21 cellular contexts compared by ENCODE assay signal in genomic region chr13:111898956-111899713, GRCh38.
"Had no signal": no experiment of that assay in that cellular context is flagged by ENCODE, and none has a peak within 500 bp of the region (broad histone marks: within the 10 kb centered on the region; RNA-seq: fewer than 3 reads in every experiment).

No MANE protein-coding gene starts in this region.

- H2AFZ ChIP-seq: parathyroid adenoma had no signal

- H3K4me3 Mint-ChIP-seq: activated naive CD4-positive, alpha-beta T cell treated with anti-CD3 and anti-CD28 coated beads for 36 hours; activated T-helper 17 cell treated with anti-CD3 and anti-CD28 coated beads, Interleukin-2, amount 50 U/mL, for 72 hours; natural killer cell treated with Interleukin-12 subunit alpha and Interleukin-12 subunit beta and Interleukin-15 and Interleukin-18, amount 100 ng/mL, for 72 hours; T-helper 17 cell had no signal

- H3K36me3 Mint-ChIP-seq: natural killer cell treated with Interleukin-12 subunit alpha and Interleukin-12 subunit beta and Interleukin-15 and Interleukin-18, amount 100 ng/mL, for 72 hours had no signal

- H3K36me3 ChIP-seq: neutrophil, thoracic aorta, upper lobe of right lung had no signal

- H3K9me3 ChIP-seq: neutrophil, thoracic aorta, upper lobe of right lung had no signal

- ATAC-seq: activated T-helper 17 cell treated with anti-CD3 and anti-CD28 coated beads, Interleukin-2, amount 50 U/mL, for 72 hours; natural killer cell treated with Interleukin-12 subunit alpha and Interleukin-12 subunit beta and Interleukin-15 and Interleukin-18, amount 100 ng/mL, for 72 hours; T-helper 17 cell; upper lobe of right lung had no signal

- H3K27ac ChIP-seq: neutrophil, parathyroid adenoma, SK-N-MC, thoracic aorta, upper lobe of right lung had no signal

- H3K4me3 ChIP-seq: SK-N-MC, thoracic aorta, upper lobe of right lung had no signal

- H3K79me2 ChIP-seq: parathyroid adenoma had no signal

- H3K9ac ChIP-seq: parathyroid adenoma had no signal

- H3K4me1 Mint-ChIP-seq: activated T-helper 17 cell treated with anti-CD3 and anti-CD28 coated beads, Interleukin-2, amount 50 U/mL, for 72 hours; T-helper 17 cell had no signal

- DNase-seq: activated CD4-positive, alpha-beta T cell treated with anti-CD3 and anti-CD28 coated beads for 4 hours; activated CD4-positive, alpha-beta T cell treated with anti-CD3 and anti-CD28 coated beads, Interleukin-2, amount 50 U/mL, for 48 hours; activated CD4-positive, CD25-positive, alpha-beta regulatory T cell; activated naive CD4-positive, alpha-beta T cell treated with anti-CD3 and anti-CD28 coated beads for 36 hours; activated T-cell treated with anti-CD3 and anti-CD28 coated beads, Interleukin-2, amount 50 U/mL, for 1 hour; cerebellar nuclear complex; cortex of kidney; erythroblast; foreskin fibroblast; kidney; stimulated activated CD4-positive, alpha-beta T cell treated with anti-CD3 and anti-CD28 coated beads, Interleukin-2, amount 100 ng/mL, for 48 hours; stimulated activated naive CD4-positive, alpha-beta T cell treated with Interleukin-2 at 50 U/mL for 16 hours; SW 1271; T-helper 17 cell; upper lobe of right lung had no signal

- H3K9me3 Mint-ChIP-seq: activated T-helper 17 cell treated with anti-CD3 and anti-CD28 coated beads, Interleukin-2, amount 50 U/mL, for 72 hours; natural killer cell treated with Interleukin-12 subunit alpha and Interleukin-12 subunit beta and Interleukin-15 and Interleukin-18, amount 100 ng/mL, for 72 hours had no signal

- H3K27ac Mint-ChIP-seq: activated naive CD4-positive, alpha-beta T cell treated with anti-CD3 and anti-CD28 coated beads for 36 hours; activated T-helper 17 cell treated with anti-CD3 and anti-CD28 coated beads, Interleukin-2, amount 50 U/mL, for 72 hours; natural killer cell treated with Interleukin-12 subunit alpha and Interleukin-12 subunit beta and Interleukin-15 and Interleukin-18, amount 100 ng/mL, for 72 hours; T-helper 17 cell had no signal

- H3K4me1 ChIP-seq: parathyroid adenoma, upper lobe of right lung had no signal
